ENCODE assay signal across 8 cellular contexts in genomic region chr3:151086484-151087456, GRCh38. TPM values are rescaled to one million over a fixed set of nuclear protein-coding genes. Genes with fewer than 3 reads are reported as not detected.
DNase-seq lines count a peak whose midpoint lies in the region; ATAC-seq lines count a peak whose summit lies in the region.

No MANE protein-coding gene starts in this region.

- H3K9me3 ChIP-seq in CD8-positive, alpha-beta memory T cell (ENCODE audit: low read length): no peaks in the 10 kb centered on the region

- ATAC-seq in GM21360 (IDR thresholded peaks at IDR 0.05; ENCODE audit: unreplicated experiment) (peak; percentile 74), naive B cell (ENCODE audit: low read depth in 2 of 2) (peak; percentile 74 to 79)

- H3K36me3 ChIP-seq in CD8-positive, alpha-beta memory T cell (ENCODE audit: insufficient read depth, low read length): no peaks in the 10 kb centered on the region

- peak overlapping the region; percentile 84 to 94 (median 88) for H3K4me3 Mint-ChIP-seq in CD8-positive, alpha-beta memory T cell
- H3K4me3 Mint-ChIP-seq in naive B cell: peak overlapping the region; percentile 85 to 95 (median 92)

- H3K27me3 ChIP-seq in CD8-positive, alpha-beta memory T cell (ENCODE audit: insufficient read depth, low read length, poor library complexity, severe bottlenecking): no peaks in the 10 kb centered on the region

- H3K27me3 Mint-ChIP-seq in CD8-positive, alpha-beta memory T cell: peaks cover 30 to 69% of the 10 kb centered on the region in 2 donors
- peaks cover 48 to 53% (median 49%) of the 10 kb centered on the region in 3 donors for H3K27me3 Mint-ChIP-seq in naive B cell

- CTCF ChIA-PET in CD8-positive, alpha-beta memory T cell (lab: Charles Lee): interaction anchor here (0.7 to 1.5 kb wide), 5 partner anchors 8 to 55 kb away, joined by 3 to 6 read pairs (median 4); no protein-coding TSS in a partner anchor

- H3K4me3 ChIP-seq in CD8-positive, alpha-beta memory T cell (ENCODE audit: low read length): peak overlapping the region; percentile 0

- no peaks in the 10 kb centered on the region for H3K4me1 ChIP-seq in CD8-positive, alpha-beta memory T cell (ENCODE audit: insufficient read depth, low read length)

- H3K27ac Mint-ChIP-seq in CD8-positive, alpha-beta memory T cell: peak overlapping the region in 5 of 8 donors; percentile 51 to 82 (median 59)
- H3K27ac Mint-ChIP-seq in naive B cell: peak overlapping the region in 3 of 6 donors; percentile 14 to 57 (median 56)

- POLR2A ChIA-PET in CD8-positive, alpha-beta memory T cell (lab: Charles Lee): interaction anchor here (0.6 to 1.1 kb wide), 2 partner anchors 10 to 325 kb away, joined by 5 read pairs; no protein-coding TSS in a partner anchor

- H3K9me3 Mint-ChIP-seq in CD8-positive, alpha-beta memory T cell: no peaks in the 10 kb centered on the region
- peaks cover 0 to 2% (median 0%) of the 10 kb centered on the region in 7 donors for H3K9me3 Mint-ChIP-seq in naive B cell

- peak; percentile 29 to 73 (median 49) for DNase-seq in CD8-positive, alpha-beta memory T cell
- peak in 46 of 76 experiments; percentile 1 to 57 (median 23) for DNase-seq in HUDEP-2 (lab: John Stamatoyannopoulos, UW; ENCODE audit: unreplicated experiment in 76 of 76)
- peak; percentile 85 for DNase-seq in NOMO-1 treated with dmso at 0.1 percent for 144 hours (lab: John Stamatoyannopoulos, UW; ENCODE audit: unreplicated experiment)
- peak; percentile 42 for DNase-seq in activated T-helper 1 cell treated with Interleukin-2 at 50 U/mL for 16 hours (ENCODE audit: low read depth)
- peak; percentile 83 for DNase-seq in fibroblast of gingiva (ENCODE audit: low read depth)
- DNase-seq in naive B cell: peak; percentile 42
- DNase-seq in stimulated activated CD8-positive, alpha-beta memory T cell treated with anti-CD3 and anti-CD28 coated beads, Interleukin-7, amount 100 ng/mL, for 48 hours (ENCODE audit: extremely low read depth in 1 of 2, low read depth in 1 of 2): peak; percentile 49 to 53

- H3K4me1 Mint-ChIP-seq in CD8-positive, alpha-beta memory T cell: peaks cover 10 to 17% (median 16%) of the 10 kb centered on the region in 3 donors
- peaks cover 14 to 16% (median 15%) of the 10 kb centered on the region in 3 donors for H3K4me1 Mint-ChIP-seq in naive B cell

- H3K36me3 Mint-ChIP-seq in CD8-positive, alpha-beta memory T cell: peaks cover 0 to 2% (median 0%) of the 10 kb centered on the region in 3 donors
- no peaks in the 10 kb centered on the region for H3K36me3 Mint-ChIP-seq in naive B cell

- no peak overlapping the region for H3K27ac ChIP-seq in CD8-positive, alpha-beta memory T cell (ENCODE audit: low read depth, low read length)

RNA-seq across cellular contexts. Expression of gene MED12L, which starts 1.3 kb away (rescaled TPM):
- 1 to 10 TPM; 1.7 to 1.8 TPM for total RNA-seq in CD8-positive, alpha-beta memory T cell
- 0.02 TPM for polyA plus RNA-seq in CD8-positive, alpha-beta memory T cell
- polyA plus RNA-seq in naive B cell (ENCODE audit: low read depth in 6 of 6): under 1 TPM in 2 of 6 donors, not detected in 4; 0.22 to 0.23 TPM

Comparison
In these comparisons a context has a peak if more than half of its experiments do, and no peak if none do; other contexts are left out.
1. DNase-seq: peak in every context shown above with its lines; median percentile 85 in NOMO-1 treated with dmso at 0.1 percent for 144 hours; 83 in fibroblast of gingiva; 51 in stimulated activated CD8-positive, alpha-beta memory T cell treated with anti-CD3 and anti-CD28 coated beads, Interleukin-7, amount 100 ng/mL, for 48 hours; 49 in CD8-positive, alpha-beta memory T cell; 42 in activated T-helper 1 cell treated with Interleukin-2 at 50 U/mL for 16 hours; 42 in naive B cell; 23 in HUDEP-2.